ENCODE assay signal across 11 cellular contexts in the genomic region with DNA sequence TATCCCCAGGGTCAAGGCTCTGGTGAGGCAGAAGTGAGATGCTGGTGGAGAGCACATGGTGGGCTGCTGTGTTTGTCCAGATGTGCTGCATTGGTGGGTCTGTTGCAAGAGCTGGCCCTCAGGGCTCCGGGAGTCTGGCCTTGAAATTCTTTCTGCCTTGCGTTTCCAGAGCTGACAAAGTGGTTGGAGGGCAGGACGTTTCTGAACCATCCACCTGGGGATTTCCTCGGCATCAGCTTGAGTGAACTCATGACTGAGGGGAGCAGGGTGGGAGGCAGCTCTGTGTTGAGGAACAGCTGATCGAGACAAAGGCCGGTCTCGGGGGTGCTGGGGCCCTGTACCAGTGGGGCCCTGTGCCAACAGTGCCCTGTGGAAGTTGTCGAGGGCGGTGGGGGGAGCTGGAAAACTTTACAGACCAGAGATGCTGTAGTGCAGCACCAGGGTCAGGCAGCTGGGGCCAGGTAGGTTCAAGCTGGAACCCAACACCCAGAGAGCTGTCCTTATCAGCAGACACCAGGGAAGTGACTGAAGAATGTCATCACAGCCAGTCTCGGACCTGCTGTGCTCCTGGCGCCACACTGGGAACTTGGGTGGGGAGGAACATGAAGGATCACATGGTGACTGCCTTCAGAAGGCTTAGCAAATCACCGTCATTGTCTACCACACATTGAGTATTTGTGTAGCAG. TPM values are rescaled to one million over a fixed set of nuclear protein-coding genes. Genes with fewer than 3 reads are reported as not detected.
A peak's percentile ranks its signal among the peaks of the same experiment; 100 is the strongest.
DNase-seq lines count a peak whose midpoint lies in the region; ATAC-seq and TF ChIP-seq lines count a peak whose summit lies in the region.
"Had no signal": no experiment of that assay in that cellular context is flagged by ENCODE, and none has a peak within 500 bp of the region (broad histone marks: within the 10 kb centered on the region; RNA-seq: fewer than 3 reads in every experiment).

No MANE protein-coding gene starts in this region.

- no peaks in the 10 kb centered on the region for H3K27me3 ChIP-seq in PC-9 (ENCODE audit: insufficient read depth, low read depth)
- H3K27me3 ChIP-seq in parathyroid adenoma (ENCODE audit: control insufficient read depth, insufficient read depth, low read length), result no peaks in the 10 kb centered on the region

- H3K79me2 ChIP-seq in PC-9 (ENCODE audit: low read depth), result peaks cover 96% of the 10 kb centered on the region
- peaks cover 7% of the 10 kb centered on the region for H3K79me2 ChIP-seq in parathyroid adenoma

- H3K27ac ChIP-seq in C4-2B, result peak overlapping the region; percentile 82
- peak overlapping the region; percentile 85 for H3K27ac ChIP-seq in PC-9
- peak overlapping the region; percentile 70 for H3K27ac ChIP-seq in parathyroid adenoma

- H3K9me2 ChIP-seq in PC-9 (ENCODE audit: insufficient read depth), result no peaks in the 10 kb centered on the region

- peaks cover 64% of the 10 kb centered on the region for H3K36me3 ChIP-seq in PC-9 (ENCODE audit: low read depth)
- no peaks in the 10 kb centered on the region for H3K36me3 ChIP-seq in parathyroid adenoma (ENCODE audit: control insufficient read depth, insufficient read depth, low read length)

- H3F3A ChIP-seq in PC-9 (ENCODE audit: insufficient read depth, low read depth), result peaks cover 52% of the 10 kb centered on the region

- H3K4me2 ChIP-seq in PC-9 (peak overlapping the region; percentile 98), parathyroid adenoma (ENCODE audit: low read length) (no peak overlapping the region)

- BruUV-seq in PC-9 (replicated peaks; lab: Mats Ljungman, UMichigan), result no TSS peak

- H3K4me3 ChIP-seq in PC-9 (peak overlapping the region; percentile 94; the same call in 1 of the 2 replicates), fibroblast of mammary gland (ENCODE audit: control insufficient read depth, low read depth, low read length) (no peak overlapping the region), parathyroid adenoma (ENCODE audit: low read depth, low read length) (no peak overlapping the region)

- H3K9me3 ChIP-seq in PC-9 (ENCODE audit: insufficient read depth, low read depth), result no peaks in the 10 kb centered on the region
- no peaks in the 10 kb centered on the region for H3K9me3 ChIP-seq in parathyroid adenoma (ENCODE audit: control insufficient read depth, low read length)

- CTCF ChIA-PET in PC-9 (lab: Charles Lee), result interaction anchor here (0.7 to 1.5 kb wide), 3 partner anchors 18 to 131 kb away, joined by 3 to 4 read pairs (median 4); no protein-coding TSS in a partner anchor

- TF ChIP-seq CTCF in C4-2B (conservative IDR thresholded peaks at IDR 0.05) (no peak), PC-9 (conservative IDR thresholded peaks at IDR 0.05) (no peak), fibroblast of mammary gland (conservative IDR thresholded peaks at IDR 0.05; ENCODE audit: control insufficient read depth, insufficient read depth, low read depth, low read length) (no peak), parathyroid adenoma (IDR thresholded peaks at IDR 0.05) (no peak)

- DNase-seq in PC-9 (peak; percentile 81 to 90), fibroblast of mammary gland (ENCODE audit: low read depth) (peak; percentile 79), H4 (ENCODE audit: low spot score) (no peak), SK-N-DZ (ENCODE audit: low spot score) (no peak)
- DNase-seq: activated CD4-positive, alpha-beta T cell treated with anti-CD3 and anti-CD28 coated beads, Interleukin-2, amount 10 ng/mL, durations not matched to agents 24 days and 14 days; MM.1S; stimulated activated naive CD8-positive, alpha-beta T cell treated with anti-CD3 and anti-CD28 coated beads, Interleukin-15, Interleukin-2, amounts not matched to agents 100 U/mL and 50 U/mL, for 24 hours had no signal

- H3K4me1 ChIP-seq in PC-9 (replicated peaks; ENCODE audit: insufficient read depth) (peaks cover 78% of the 10 kb centered on the region), parathyroid adenoma (peaks cover 19% of the 10 kb centered on the region)

- H4K20me1 ChIP-seq in PC-9 (ENCODE audit: insufficient read depth), result peaks cover 62% of the 10 kb centered on the region

- H3K9ac ChIP-seq in parathyroid adenoma, result no peak overlapping the region

- no peak for ATAC-seq in HG03469 (IDR thresholded peaks at IDR 0.05; ENCODE audit: unreplicated experiment)
- no peak for ATAC-seq in HG03196 (IDR thresholded peaks at IDR 0.05; ENCODE audit: unreplicated experiment)
- ATAC-seq: stimulated activated naive CD8-positive, alpha-beta T cell treated with anti-CD3 and anti-CD28 coated beads, Interleukin-15, Interleukin-2, amounts not matched to agents 100 U/mL and 50 U/mL, for 24 hours had no signal

- POLR2A ChIA-PET in PC-9 (lab: Charles Lee; ENCODE audit: unreplicated experiment), result interaction anchor here (0.6 to 1.7 kb wide), 3 partner anchors 13 to 26 kb away, joined by 4 to 21 read pairs (median 7); no protein-coding TSS in a partner anchor

- intact Hi-C loops in PC-9 (cut with micrococcal nuclease; ENCODE audit: unreplicated experiment), result loop anchor here (5.0 to 10.0 kb wide), 2 partner anchors 36 to 343 kb away; a partner anchor contains a TSS

- H2AFZ ChIP-seq in PC-9 (no peak overlapping the region), parathyroid adenoma (no peak overlapping the region)

RNA-seq across cellular contexts. Expression of a gene that starts 4.9 kb away (rescaled TPM):
- total RNA-seq in PC-9 (2021), result 89.3 and 99.4 TPM in 2 replicates
- total RNA-seq in H4 (2014; rRNA removed; shearing (Covaris generic)), result 64.5 and 67.1 TPM in 2 replicates
- polyA plus RNA-seq in SK-N-DZ (2014; cell fraction: cytosol; rRNA removed), result 19.0 and 20.0 TPM in 2 replicates
- 8.4 and 10.4 TPM in 2 replicates for polyA plus RNA-seq in SK-N-DZ (2014; cell fraction: nucleus; rRNA removed)

Comparison
In these comparisons a context has a peak if more than half of its experiments do, and no peak if none do; other contexts are left out.
1. DNase-seq: peak in PC-9 (2 of 2) and fibroblast of mammary gland (single experiment); none in H4 (single experiment) and SK-N-DZ (single experiment).
2. Peak in every context shown above with its lines, with median percentiles within 50 percentile points of each other: H3K27ac ChIP-seq.